ENCODE assay signal across 1 cellular context in genomic region chr9:133375724-133376654, GRCh38.
A peak's percentile ranks its signal among the peaks of the same experiment; 100 is the strongest.
TF ChIP-seq lines count a peak whose summit lies in the region.

Gene STKLD1, plus strand, starts transcription at chr9:133376366. Its CDS starts 108 bp downstream, at chr9:133376474.
Gene SURF4, minus strand, starts transcription at chr9:133376060. Its CDS starts 91 bp downstream, at chr9:133375969.

TF ChIP-seq in HepG2, 621 proteins besides CTCF, POLR2A, EP300 and RAD21 (continued from another document):
- TF ChIP-seq ETS1 (CRISPR knock-in tag; IDR thresholded peaks at IDR 0.05) (no peak), CHD4 (IDR thresholded peaks at IDR 0.05; ENCODE audit: borderline replicate concordance, low read length) (no peak), RELA (CRISPR knock-in tag; IDR thresholded peaks at IDR 0.05) (peak; percentile 31; the same call in 1 of the 2 replicates), IKZF4 (CRISPR knock-in tag; IDR thresholded peaks at IDR 0.05; ENCODE audit: borderline replicate concordance, low read depth, not compliant biosample characterization) (peak; percentile 44), DR1 (CRISPR knock-in tag; IDR thresholded peaks at IDR 0.05) (peak; percentile 58; the same call in 1 of the 2 replicates), ZNF761 (CRISPR knock-in tag; conservative IDR thresholded peaks at IDR 0.05) (0 out of 2 replicates have a peak, but pooled peaks have one; percentile 80), NFE2L1 (CRISPR knock-in tag; IDR thresholded peaks at IDR 0.05; ENCODE audit: borderline replicate concordance) (no peak), KLF13 (CRISPR knock-in tag; IDR thresholded peaks at IDR 0.05) (peak; percentile 61; the same call in 1 of the 2 replicates), ZSCAN20 (CRISPR knock-in tag; IDR thresholded peaks at IDR 0.05; ENCODE audit: borderline replicate concordance) (0 out of 2 replicates have a peak, but pooled peaks have one; percentile 20), ZFP91 (CRISPR knock-in tag; IDR thresholded peaks at IDR 0.05; ENCODE audit: borderline replicate concordance) (peak; percentile 99), HNF4G (IDR thresholded peaks at IDR 0.05; ENCODE audit: borderline replicate concordance, low read depth, low read length) (no peak; the same call in 1 of the 2 replicates), HNF4G (CRISPR knock-in tag; IDR thresholded peaks at IDR 0.05; ENCODE audit: borderline replicate concordance, low read depth) (no peak), NBN (conservative IDR thresholded peaks at IDR 0.05) (no peak), ZKSCAN5 (CRISPR knock-in tag; IDR thresholded peaks at IDR 0.05) (no peak), SNAI1 (CRISPR knock-in tag; IDR thresholded peaks at IDR 0.05; ENCODE audit: borderline replicate concordance) (no peak), POGZ (CRISPR knock-in tag; IDR thresholded peaks at IDR 0.05) (no peak), ZNF629 (CRISPR knock-in tag; conservative IDR thresholded peaks at IDR 0.05) (no peak), KDM4B (CRISPR knock-in tag; IDR thresholded peaks at IDR 0.05) (no peak), POLR2G (IDR thresholded peaks at IDR 0.05; ENCODE audit: low read depth, low read length) (peak; percentile 86), FLYWCH1 (CRISPR knock-in tag; IDR thresholded peaks at IDR 0.05) (no peak), ZNF34 (CRISPR knock-in tag; IDR thresholded peaks at IDR 0.05; ENCODE audit: borderline replicate concordance) (peak; percentile 65; the same call in 1 of the 2 replicates), ZNF17 (CRISPR knock-in tag; IDR thresholded peaks at IDR 0.05) (no peak), ZNF558 (CRISPR knock-in tag; IDR thresholded peaks at IDR 0.05; ENCODE audit: borderline replicate concordance) (peak; percentile 79; the same call in 1 of the 2 replicates), FOXA3 (CRISPR knock-in tag; IDR thresholded peaks at IDR 0.05) (peak; percentile 38; the same call in 1 of the 2 replicates), ZSCAN22 (CRISPR knock-in tag; IDR thresholded peaks at IDR 0.05) (0 out of 2 replicates have a peak, but pooled peaks have one; percentile 17), SAFB2 (CRISPR knock-in tag; IDR thresholded peaks at IDR 0.05; ENCODE audit: borderline replicate concordance, low read depth) (peak; percentile 46; the same call in 1 of the 2 replicates), ZNF580 (CRISPR knock-in tag; IDR thresholded peaks at IDR 0.05; ENCODE audit: borderline replicate concordance, low read depth) (no peak; the same call in none of the 2 replicates), ZNF572 (CRISPR knock-in tag; IDR thresholded peaks at IDR 0.05) (no peak), ZNF234 (CRISPR knock-in tag; conservative IDR thresholded peaks at IDR 0.05) (0 out of 2 replicates have a peak, but pooled peaks have one; percentile 6), NFKB2 (CRISPR knock-in tag; IDR thresholded peaks at IDR 0.05; ENCODE audit: borderline replicate concordance) (no peak), MAF1 (CRISPR knock-in tag; IDR thresholded peaks at IDR 0.05; ENCODE audit: borderline replicate concordance) (0 out of 2 replicates have a peak, but pooled peaks have one; percentile 16), SOX6 (IDR thresholded peaks at IDR 0.05) (no peak), SOX6 (CRISPR knock-in tag; IDR thresholded peaks at IDR 0.05) (0 out of 2 replicates have a peak, but pooled peaks have one; percentile 10), POLR2AphosphoS2 (IDR thresholded peaks at IDR 0.05; ENCODE audit: low read depth, low read length) (no peak), PHF20 (CRISPR knock-in tag; IDR thresholded peaks at IDR 0.05) (no peak), ZFY (CRISPR knock-in tag; IDR thresholded peaks at IDR 0.05) (peak; percentile 99), TFDP2 (CRISPR knock-in tag; IDR thresholded peaks at IDR 0.05) (peak; percentile 78), MXI1 (IDR thresholded peaks at IDR 0.05; ENCODE audit: borderline replicate concordance, low read depth, low read length) (peak; percentile 80; the same call in 1 of the 3 replicates), BRD4 (CRISPR knock-in tag; IDR thresholded peaks at IDR 0.05) (peak; percentile 56), CREM (IDR thresholded peaks at IDR 0.05) (no peak), CREM (CRISPR knock-in tag; IDR thresholded peaks at IDR 0.05) (no peak), ZNF296 (CRISPR knock-in tag; conservative IDR thresholded peaks at IDR 0.05) (0 out of 2 replicates have a peak, but pooled peaks have one; percentile 63), ZNF431 (CRISPR knock-in tag; IDR thresholded peaks at IDR 0.05; ENCODE audit: borderline replicate concordance, low read depth) (peak; percentile 31; the same call in 1 of the 2 replicates), ZNF670 (CRISPR knock-in tag; IDR thresholded peaks at IDR 0.05; ENCODE audit: borderline replicate concordance) (0 out of 2 replicates have a peak, but pooled peaks have one; percentile 26)
- TF ChIP-seq, protein P1, sequence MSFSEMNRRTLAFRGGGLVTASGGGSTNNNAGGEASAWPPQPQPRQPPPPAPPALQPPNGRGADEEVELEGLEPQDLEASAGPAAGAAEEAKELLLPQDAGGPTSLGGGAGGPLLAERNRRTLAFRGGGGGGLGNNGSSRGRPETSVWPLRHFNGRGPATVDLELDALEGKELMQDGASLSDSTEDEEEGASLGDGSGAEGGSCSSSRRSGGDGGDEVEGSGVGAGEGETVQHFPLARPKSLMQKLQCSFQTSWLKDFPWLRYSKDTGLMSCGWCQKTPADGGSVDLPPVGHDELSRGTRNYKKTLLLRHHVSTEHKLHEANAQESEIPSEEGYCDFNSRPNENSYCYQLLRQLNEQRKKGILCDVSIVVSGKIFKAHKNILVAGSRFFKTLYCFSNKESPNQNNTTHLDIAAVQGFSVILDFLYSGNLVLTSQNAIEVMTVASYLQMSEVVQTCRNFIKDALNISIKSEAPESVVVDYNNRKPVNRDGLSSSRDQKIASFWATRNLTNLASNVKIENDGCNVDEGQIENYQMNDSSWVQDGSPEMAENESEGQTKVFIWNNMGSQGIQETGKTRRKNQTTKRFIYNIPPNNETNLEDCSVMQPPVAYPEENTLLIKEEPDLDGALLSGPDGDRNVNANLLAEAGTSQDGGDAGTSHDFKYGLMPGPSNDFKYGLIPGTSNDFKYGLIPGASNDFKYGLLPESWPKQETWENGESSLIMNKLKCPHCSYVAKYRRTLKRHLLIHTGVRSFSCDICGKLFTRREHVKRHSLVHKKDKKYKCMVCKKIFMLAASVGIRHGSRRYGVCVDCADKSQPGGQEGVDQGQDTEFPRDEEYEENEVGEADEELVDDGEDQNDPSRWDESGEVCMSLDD (CRISPR knock-in tag; IDR thresholded peaks at IDR 0.05; ENCODE audit: borderline replicate concordance): 0 out of 2 replicates have a peak, but pooled peaks have one; percentile 5
- TF ChIP-seq, protein P2, sequence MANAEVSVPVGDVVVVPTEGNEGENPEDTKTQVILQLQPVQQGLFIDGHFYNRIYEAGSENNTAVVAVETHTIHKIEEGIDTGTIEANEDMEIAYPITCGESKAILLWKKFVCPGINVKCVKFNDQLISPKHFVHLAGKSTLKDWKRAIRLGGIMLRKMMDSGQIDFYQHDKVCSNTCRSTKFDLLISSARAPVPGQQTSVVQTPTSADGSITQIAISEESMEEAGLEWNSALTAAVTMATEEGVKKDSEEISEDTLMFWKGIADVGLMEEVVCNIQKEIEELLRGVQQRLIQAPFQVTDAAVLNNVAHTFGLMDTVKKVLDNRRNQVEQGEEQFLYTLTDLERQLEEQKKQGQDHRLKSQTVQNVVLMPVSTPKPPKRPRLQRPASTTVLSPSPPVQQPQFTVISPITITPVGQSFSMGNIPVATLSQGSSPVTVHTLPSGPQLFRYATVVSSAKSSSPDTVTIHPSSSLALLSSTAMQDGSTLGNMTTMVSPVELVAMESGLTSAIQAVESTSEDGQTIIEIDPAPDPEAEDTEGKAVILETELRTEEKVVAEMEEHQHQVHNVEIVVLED (CRISPR knock-in tag; IDR thresholded peaks at IDR 0.05; ENCODE audit: borderline replicate concordance): peak; percentile 90
- TF ChIP-seq, protein P3, sequence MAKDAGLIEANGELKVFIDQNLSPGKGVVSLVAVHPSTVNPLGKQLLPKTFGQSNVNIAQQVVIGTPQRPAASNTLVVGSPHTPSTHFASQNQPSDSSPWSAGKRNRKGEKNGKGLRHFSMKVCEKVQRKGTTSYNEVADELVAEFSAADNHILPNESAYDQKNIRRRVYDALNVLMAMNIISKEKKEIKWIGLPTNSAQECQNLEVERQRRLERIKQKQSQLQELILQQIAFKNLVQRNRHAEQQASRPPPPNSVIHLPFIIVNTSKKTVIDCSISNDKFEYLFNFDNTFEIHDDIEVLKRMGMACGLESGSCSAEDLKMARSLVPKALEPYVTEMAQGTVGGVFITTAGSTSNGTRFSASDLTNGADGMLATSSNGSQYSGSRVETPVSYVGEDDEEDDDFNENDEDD (CRISPR knock-in tag; IDR thresholded peaks at IDR 0.05; ENCODE audit: borderline replicate concordance): peak; percentile 89; the same call in 1 of the 2 replicates
